In the genomic region with DNA sequence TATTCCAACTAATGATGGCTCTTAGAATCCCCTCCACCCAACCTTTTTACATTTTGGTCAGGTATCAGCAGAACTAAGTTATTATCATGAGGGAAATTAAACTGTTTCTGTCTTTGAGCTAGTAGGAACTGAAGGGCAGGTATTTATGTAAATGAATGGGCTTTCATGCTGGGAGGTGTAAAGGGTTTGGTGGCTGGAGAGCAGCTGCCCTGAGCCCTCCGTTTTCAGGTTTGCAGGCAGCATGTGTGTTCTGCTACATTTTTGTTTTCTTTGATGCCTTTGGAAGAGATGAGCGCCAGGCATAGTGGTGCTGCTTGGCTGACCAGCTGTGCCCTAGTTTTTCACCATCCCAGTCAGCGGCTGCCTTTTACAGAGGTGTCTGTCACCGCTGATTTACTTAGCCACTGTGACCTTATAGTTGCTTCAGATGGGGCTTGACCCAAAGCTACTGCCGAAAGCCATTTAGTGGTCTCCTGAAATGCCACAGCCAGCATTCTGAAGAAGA, we compare ENCODE assay signal across 8 cellular contexts.
DNase-seq lines count a peak whose midpoint lies in the region; ATAC-seq and TF ChIP-seq lines count a peak whose summit lies in the region.

No MANE protein-coding gene starts in this region.

- no peaks in the 10 kb centered on the region for H3K36me3 ChIP-seq in hepatocyte (replicated peaks; ENCODE audit: insufficient read depth, low read depth)

- peaks cover 10% of the 10 kb centered on the region for H3K27me3 ChIP-seq in hepatocyte

- CTCF ChIA-PET in WTC11 (lab: Charles Lee), result interaction anchor here (1.1 to 2.0 kb wide), 6 partner anchors 8 to 522 kb away, joined by 4 to 26 read pairs (median 6); no protein-coding TSS in a partner anchor

- H3K4me3 Mint-ChIP-seq in T-helper 2 cell treated with Interferon-gamma antibody and Interleukin-4, amounts not matched to agents 5 μg/mL and 100 μg/mL, for 36 hours, result peak overlapping the region; percentile 92
- peak overlapping the region; percentile 64 for H3K4me3 Mint-ChIP-seq in WTC11

- H3K4me1 Mint-ChIP-seq in T-helper 2 cell treated with Interferon-gamma antibody and Interleukin-4, amounts not matched to agents 5 μg/mL and 100 μg/mL, for 36 hours (ENCODE audit: low read depth), result peaks cover 40% of the 10 kb centered on the region
- peaks cover 52% of the 10 kb centered on the region for H3K4me1 Mint-ChIP-seq in WTC11

- H3K9me2 ChIP-seq in hepatocyte (replicated peaks; ENCODE audit: insufficient read depth), result no peaks in the 10 kb centered on the region

- WGBS in hepatocyte (ENCODE audit: low lambda C conversion rate, missing lambda C conversion rate), result 19% methylated on average over 5 of the region's 5 CpGs

- peaks cover 11% of the 10 kb centered on the region for H3K27me3 Mint-ChIP-seq in T-helper 2 cell treated with Interferon-gamma antibody and Interleukin-4, amounts not matched to agents 5 μg/mL and 100 μg/mL, for 36 hours (ENCODE audit: low read depth)
- H3K27me3 Mint-ChIP-seq in WTC11 (ENCODE audit: low read depth), result peaks cover 4% of the 10 kb centered on the region

- H3K4me3 ChIP-seq in hepatocyte (peak overlapping the region; percentile 10), skin epidermis (peak overlapping the region; percentile 20 to 42 (median 29))

- TF ChIP-seq CTCF in WTC11 (IDR thresholded peaks at IDR 0.05) (no peak), hepatocyte (IDR thresholded peaks at IDR 0.05; ENCODE audit: poor library complexity) (no peak)

- no peaks in the 10 kb centered on the region for H3K4me1 ChIP-seq in hepatocyte (ENCODE audit: insufficient read depth)

- POLR2A ChIA-PET in WTC11 (lab: Charles Lee), result interaction anchor here (1.0 to 1.3 kb wide), 3 partner anchors 8 to 158 kb away, joined by 3 to 4 read pairs (median 3); no protein-coding TSS in a partner anchor

- H4K20me1 ChIP-seq in hepatocyte (ENCODE audit: insufficient read depth, poor library complexity, severe bottlenecking), result no peaks in the 10 kb centered on the region

- peak overlapping the region; percentile 85 for H3K4me2 ChIP-seq in hepatocyte

- H3K9me3 ChIP-seq in hepatocyte (ENCODE audit: low read depth), result no peaks in the 10 kb centered on the region

- H3K9me3 Mint-ChIP-seq in T-helper 2 cell treated with Interferon-gamma antibody and Interleukin-4, amounts not matched to agents 5 μg/mL and 100 μg/mL, for 36 hours, result no peaks in the 10 kb centered on the region
- H3K9me3 Mint-ChIP-seq in WTC11, result no peaks in the 10 kb centered on the region

- H2AFZ ChIP-seq in hepatocyte, result peak overlapping the region; percentile 49

- no peaks in the 10 kb centered on the region for H3K79me2 ChIP-seq in hepatocyte

- ATAC-seq in WTC11 (peak; percentile 79), GM21786 (IDR thresholded peaks at IDR 0.05; ENCODE audit: unreplicated experiment) (no peak), HG03460 (IDR thresholded peaks at IDR 0.05; ENCODE audit: unreplicated experiment) (no peak)

- H3K27ac ChIP-seq in hepatocyte (no peak overlapping the region), skin epidermis (peak overlapping the region in 10 of 21 experiments; percentile 41 to 72 (median 64))

- H3K27ac Mint-ChIP-seq in T-helper 2 cell treated with Interferon-gamma antibody and Interleukin-4, amounts not matched to agents 5 μg/mL and 100 μg/mL, for 36 hours, result peak overlapping the region; percentile 86
- peak overlapping the region; percentile 58 for H3K27ac Mint-ChIP-seq in WTC11

- H3K36me3 Mint-ChIP-seq in T-helper 2 cell treated with Interferon-gamma antibody and Interleukin-4, amounts not matched to agents 5 μg/mL and 100 μg/mL, for 36 hours (ENCODE audit: low read depth), result no peaks in the 10 kb centered on the region
- no peaks in the 10 kb centered on the region for H3K36me3 Mint-ChIP-seq in WTC11

- no peak for DNase-seq in T-helper 2 cell treated with Interferon-gamma antibody and Interleukin-4, amounts not matched to agents 5 μg/mL and 100 μg/mL, for 36 hours (ENCODE audit: low spot score)
- DNase-seq in T-helper 2 cell (no peak), WTC11 (ENCODE audit: low spot score) (peak; percentile 21), hepatocyte (ENCODE audit: low spot score) (no peak), occipital lobe (lab: John Stamatoyannopoulos, UW) (no peak)

TF ChIP-seq in WTC11, 78 proteins besides CTCF, POLR2A, EP300 and RAD21 (continues in another document):
- TF ChIP-seq, protein P1, sequence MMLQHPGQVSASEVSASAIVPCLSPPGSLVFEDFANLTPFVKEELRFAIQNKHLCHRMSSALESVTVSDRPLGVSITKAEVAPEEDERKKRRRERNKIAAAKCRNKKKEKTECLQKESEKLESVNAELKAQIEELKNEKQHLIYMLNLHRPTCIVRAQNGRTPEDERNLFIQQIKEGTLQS (CRISPR knock-in tag; conservative IDR thresholded peaks at IDR 0.05), result no peak
- TF ChIP-seq GTF2I (CRISPR knock-in tag; conservative IDR thresholded peaks at IDR 0.05), result no peak
- no peak for TF ChIP-seq MXD4 (CRISPR knock-in tag; IDR thresholded peaks at IDR 0.05; ENCODE audit: borderline replicate concordance)
- TF ChIP-seq KAT7 (CRISPR knock-in tag; IDR thresholded peaks at IDR 0.05; ENCODE audit: borderline replicate concordance), result no peak
- TF ChIP-seq, protein P2, sequence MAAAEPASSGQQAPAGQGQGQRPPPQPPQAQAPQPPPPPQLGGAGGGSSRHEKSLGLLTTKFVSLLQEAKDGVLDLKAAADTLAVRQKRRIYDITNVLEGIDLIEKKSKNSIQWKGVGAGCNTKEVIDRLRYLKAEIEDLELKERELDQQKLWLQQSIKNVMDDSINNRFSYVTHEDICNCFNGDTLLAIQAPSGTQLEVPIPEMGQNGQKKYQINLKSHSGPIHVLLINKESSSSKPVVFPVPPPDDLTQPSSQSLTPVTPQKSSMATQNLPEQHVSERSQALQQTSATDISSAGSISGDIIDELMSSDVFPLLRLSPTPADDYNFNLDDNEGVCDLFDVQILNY (CRISPR knock-in tag; IDR thresholded peaks at IDR 0.05), result no peak
- TF ChIP-seq ZNF263 (CRISPR knock-in tag; IDR thresholded peaks at IDR 0.05; ENCODE audit: low read depth), result no peak
- TF ChIP-seq, protein P3, sequence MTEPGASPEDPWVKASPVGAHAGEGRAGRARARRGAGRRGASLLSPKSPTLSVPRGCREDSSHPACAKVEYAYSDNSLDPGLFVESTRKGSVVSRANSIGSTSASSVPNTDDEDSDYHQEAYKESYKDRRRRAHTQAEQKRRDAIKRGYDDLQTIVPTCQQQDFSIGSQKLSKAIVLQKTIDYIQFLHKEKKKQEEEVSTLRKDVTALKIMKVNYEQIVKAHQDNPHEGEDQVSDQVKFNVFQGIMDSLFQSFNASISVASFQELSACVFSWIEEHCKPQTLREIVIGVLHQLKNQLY (CRISPR knock-in tag; IDR thresholded peaks at IDR 0.05), result no peak
- TF ChIP-seq SMAD4 (CRISPR knock-in tag; IDR thresholded peaks at IDR 0.05), result no peak
- no peak for TF ChIP-seq TEAD4 (CRISPR knock-in tag; IDR thresholded peaks at IDR 0.05)
- no peak for TF ChIP-seq ZNF121 (CRISPR knock-in tag; IDR thresholded peaks at IDR 0.05)
- TF ChIP-seq, protein P4, sequence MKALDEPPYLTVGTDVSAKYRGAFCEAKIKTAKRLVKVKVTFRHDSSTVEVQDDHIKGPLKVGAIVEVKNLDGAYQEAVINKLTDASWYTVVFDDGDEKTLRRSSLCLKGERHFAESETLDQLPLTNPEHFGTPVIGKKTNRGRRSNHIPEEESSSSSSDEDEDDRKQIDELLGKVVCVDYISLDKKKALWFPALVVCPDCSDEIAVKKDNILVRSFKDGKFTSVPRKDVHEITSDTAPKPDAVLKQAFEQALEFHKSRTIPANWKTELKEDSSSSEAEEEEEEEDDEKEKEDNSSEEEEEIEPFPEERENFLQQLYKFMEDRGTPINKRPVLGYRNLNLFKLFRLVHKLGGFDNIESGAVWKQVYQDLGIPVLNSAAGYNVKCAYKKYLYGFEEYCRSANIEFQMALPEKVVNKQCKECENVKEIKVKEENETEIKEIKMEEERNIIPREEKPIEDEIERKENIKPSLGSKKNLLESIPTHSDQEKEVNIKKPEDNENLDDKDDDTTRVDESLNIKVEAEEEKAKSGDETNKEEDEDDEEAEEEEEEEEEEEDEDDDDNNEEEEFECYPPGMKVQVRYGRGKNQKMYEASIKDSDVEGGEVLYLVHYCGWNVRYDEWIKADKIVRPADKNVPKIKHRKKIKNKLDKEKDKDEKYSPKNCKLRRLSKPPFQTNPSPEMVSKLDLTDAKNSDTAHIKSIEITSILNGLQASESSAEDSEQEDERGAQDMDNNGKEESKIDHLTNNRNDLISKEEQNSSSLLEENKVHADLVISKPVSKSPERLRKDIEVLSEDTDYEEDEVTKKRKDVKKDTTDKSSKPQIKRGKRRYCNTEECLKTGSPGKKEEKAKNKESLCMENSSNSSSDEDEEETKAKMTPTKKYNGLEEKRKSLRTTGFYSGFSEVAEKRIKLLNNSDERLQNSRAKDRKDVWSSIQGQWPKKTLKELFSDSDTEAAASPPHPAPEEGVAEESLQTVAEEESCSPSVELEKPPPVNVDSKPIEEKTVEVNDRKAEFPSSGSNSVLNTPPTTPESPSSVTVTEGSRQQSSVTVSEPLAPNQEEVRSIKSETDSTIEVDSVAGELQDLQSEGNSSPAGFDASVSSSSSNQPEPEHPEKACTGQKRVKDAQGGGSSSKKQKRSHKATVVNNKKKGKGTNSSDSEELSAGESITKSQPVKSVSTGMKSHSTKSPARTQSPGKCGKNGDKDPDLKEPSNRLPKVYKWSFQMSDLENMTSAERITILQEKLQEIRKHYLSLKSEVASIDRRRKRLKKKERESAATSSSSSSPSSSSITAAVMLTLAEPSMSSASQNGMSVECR (CRISPR knock-in tag; IDR thresholded peaks at IDR 0.05; ENCODE audit: borderline replicate concordance), result no peak
- no peak for TF ChIP-seq TP53 (CRISPR knock-in tag; IDR thresholded peaks at IDR 0.05)
- no peak for TF ChIP-seq SMAD3 (CRISPR knock-in tag; IDR thresholded peaks at IDR 0.05; ENCODE audit: borderline replicate concordance)
